ENCODE assay signal across 13 cellular contexts in genomic region chr12:49702676-49703228, GRCh38. TPM values are rescaled to one million over a fixed set of nuclear protein-coding genes. Genes with fewer than 3 reads are reported as not detected.
DNase-seq lines count a peak whose midpoint lies in the region; ATAC-seq and TF ChIP-seq lines count a peak whose summit lies in the region.
"Had no signal": no experiment of that assay in that cellular context is flagged by ENCODE, and none has a peak within 500 bp of the region (broad histone marks: within the 10 kb centered on the region; RNA-seq: fewer than 3 reads in every experiment).

No MANE protein-coding gene starts in this region.

- H3K4me1 ChIP-seq in stomach (peaks cover 0 to 67% (median 48%) of the 10 kb centered on the region in 4 donors), gastroesophageal sphincter (peaks cover 0 to 64% (median 4%) of the 10 kb centered on the region in 3 donors)

- in situ Hi-C loops in GM13977 (cut with MboI; ENCODE audit: low pct_unique_long_range_greater_than_20kb, low sequenced_read_pairs, unreplicated experiment) = loop anchor here (5.0 kb wide), 1 partner anchor 50 kb away; no protein-coding TSS in a partner anchor

- H3K36me3 Mint-ChIP-seq in activated CD4-positive, alpha-beta T cell treated with anti-CD3 and anti-CD28 coated beads, Interleukin-2, amount 10 ng/mL, durations not matched to agents 24 days and 14 days (ENCODE audit: low read depth) = peaks cover 6% of the 10 kb centered on the region
- no peaks in the 10 kb centered on the region for H3K36me3 Mint-ChIP-seq in T-helper 17 cell (ENCODE audit: low read depth)
- H3K36me3 Mint-ChIP-seq in immature natural killer cell = no peaks in the 10 kb centered on the region

- ATAC-seq in T-helper 17 cell = no peak
- ATAC-seq in gastroesophageal sphincter = no peak
- ATAC-seq: HCT116 had no signal

- H3K9me3 ChIP-seq in T-helper 17 cell (ENCODE audit: control insufficient read depth, low read length, poor library complexity, severe bottlenecking) = no peaks in the 10 kb centered on the region
- H3K9me3 ChIP-seq in stomach = no peaks in the 10 kb centered on the region
- H3K9me3 ChIP-seq in gastroesophageal sphincter = no peaks in the 10 kb centered on the region
- H3K9me3 ChIP-seq: transverse colon had no signal

- no peaks in the 10 kb centered on the region for H3K27me3 ChIP-seq in stomach
- H3K27me3 ChIP-seq in gastroesophageal sphincter = no peaks in the 10 kb centered on the region

- H3K27me3 Mint-ChIP-seq in activated CD4-positive, alpha-beta T cell treated with anti-CD3 and anti-CD28 coated beads, Interleukin-2, amount 10 ng/mL, durations not matched to agents 24 days and 14 days = peaks cover 2% of the 10 kb centered on the region
- H3K27me3 Mint-ChIP-seq in T-helper 17 cell (peaks cover 4% of the 10 kb centered on the region), immature natural killer cell (ENCODE audit: low read depth in 3 of 3) (peaks cover 3 to 12% (median 10%) of the 10 kb centered on the region in 3 donors)

- TF ChIP-seq POLR2A in stomach (IDR thresholded peaks at IDR 0.05) (no peak), gastroesophageal sphincter (IDR thresholded peaks at IDR 0.05) (no peak)

- no peak for DNase-seq in activated CD4-positive, alpha-beta T cell treated with anti-CD3 and anti-CD28 coated beads, Interleukin-2, amount 10 ng/mL, durations not matched to agents 24 days and 14 days
- DNase-seq in activated CD4-positive, alpha-beta T cell treated with anti-CD3 and anti-CD28 coated beads for 1 hour = no peak
- DNase-seq in T-helper 17 cell (no peak), immature natural killer cell (no peak), stomach (no peak), NCI-H1048 (lab: John Stamatoyannopoulos, UW) (no peak), GM13977 (ENCODE audit: low spot score) (no peak)
- DNase-seq: activated CD4-positive, alpha-beta T cell treated with anti-CD3 and anti-CD28 coated beads for 48 hours; SHP77; stimulated activated CD4-positive, alpha-beta T cell treated with anti-CD3 and anti-CD28 coated beads, Interleukin-4, amount 100 ng/mL, for 24 hours; transverse colon had no signal

- H3K27ac Mint-ChIP-seq in activated CD4-positive, alpha-beta T cell treated with anti-CD3 and anti-CD28 coated beads, Interleukin-2, amount 10 ng/mL, durations not matched to agents 24 days and 14 days = no peak overlapping the region
- H3K27ac Mint-ChIP-seq in T-helper 17 cell (peak overlapping the region; percentile 63), immature natural killer cell (peak overlapping the region in 5 of 6 donors; percentile 3 to 81 (median 68))

- TF ChIP-seq EP300 in stomach (IDR thresholded peaks at IDR 0.05) (no peak), gastroesophageal sphincter (IDR thresholded peaks at IDR 0.05) (no peak)

- H3K4me3 Mint-ChIP-seq in activated CD4-positive, alpha-beta T cell treated with anti-CD3 and anti-CD28 coated beads, Interleukin-2, amount 10 ng/mL, durations not matched to agents 24 days and 14 days = peak overlapping the region; percentile 97
- H3K4me3 Mint-ChIP-seq in T-helper 17 cell (no peak overlapping the region), immature natural killer cell (peak overlapping the region in 1 of 5 donors; percentile 24)

- H3K27ac ChIP-seq in stomach = peak overlapping the region in 3 of 5 donors; percentile 17 to 44 (median 26)
- peak overlapping the region in 1 of 4 donors; percentile 6 for H3K27ac ChIP-seq in gastroesophageal sphincter

- intact Hi-C loops in activated CD4-positive, alpha-beta T cell treated with anti-CD3 and anti-CD28 coated beads, Interleukin-2, amount 10 ng/mL, durations not matched to agents 24 days and 14 days (cut with micrococcal nuclease) = no loop called here
- intact Hi-C loops in stomach (cut with DNase I; ENCODE audit: low total_unique reads) = no loop called here

- no peaks in the 10 kb centered on the region for H3K9me3 Mint-ChIP-seq in activated CD4-positive, alpha-beta T cell treated with anti-CD3 and anti-CD28 coated beads, Interleukin-2, amount 10 ng/mL, durations not matched to agents 24 days and 14 days
- no peaks in the 10 kb centered on the region for H3K9me3 Mint-ChIP-seq in immature natural killer cell

- H3K4me3 ChIP-seq in stomach (no peak overlapping the region), gastroesophageal sphincter (no peak overlapping the region)
- H3K4me3 ChIP-seq: transverse colon had no signal

- no peak for TF ChIP-seq CTCF in stomach (IDR thresholded peaks at IDR 0.05)
- no peak for TF ChIP-seq CTCF in gastroesophageal sphincter (IDR thresholded peaks at IDR 0.05)
- TF ChIP-seq CTCF in GM13977 (IDR thresholded peaks at IDR 0.05; ENCODE audit: extremely low read depth, insufficient read depth, missing control alignments) = no peak

- H3K36me3 ChIP-seq in stomach (no peaks in the 10 kb centered on the region), gastroesophageal sphincter (no peaks in the 10 kb centered on the region)
- H3K36me3 ChIP-seq: transverse colon had no signal

- H3K4me1 Mint-ChIP-seq in activated CD4-positive, alpha-beta T cell treated with anti-CD3 and anti-CD28 coated beads, Interleukin-2, amount 10 ng/mL, durations not matched to agents 24 days and 14 days = peaks cover 58% of the 10 kb centered on the region
- peaks cover 48% of the 10 kb centered on the region for H3K4me1 Mint-ChIP-seq in T-helper 17 cell
- peaks cover 75 to 82% of the 10 kb centered on the region in 2 donors for H3K4me1 Mint-ChIP-seq in immature natural killer cell

RNA-seq across cellular contexts. Expression of gene FMNL3, which starts 4.5 kb away (rescaled TPM):
- total RNA-seq in activated CD4-positive, alpha-beta T cell treated with anti-CD3 and anti-CD28 coated beads, Interleukin-2, amount 10 ng/mL, durations not matched to agents 24 days and 14 days = 39.1 and 39.8 TPM in 2 replicates
- total RNA-seq in T-helper 17 cell (10 to 100 TPM; 17.0 to 19.7 TPM), stomach (10 to 100 TPM in 2 of 5 donors, 1 to 10 TPM in 3; 2.9 to 28.5 (median 9.6) TPM), gastroesophageal sphincter (10 to 100 TPM; 10.4 to 15.4 (median 12.6) TPM)
- polyA plus RNA-seq in immature natural killer cell (10 to 100 TPM; 11.0 to 22.7 (median 12.6) TPM), stomach (1 to 10 TPM; 2.1 to 8.1 (median 5.2) TPM)

RNA-seq across cellular contexts. Expression of gene TMBIM6, which starts 38.6 kb away (rescaled TPM):
- total RNA-seq in activated CD4-positive, alpha-beta T cell treated with anti-CD3 and anti-CD28 coated beads, Interleukin-2, amount 10 ng/mL, durations not matched to agents 24 days and 14 days = 370 and 372 TPM in 2 replicates
- total RNA-seq in T-helper 17 cell (100 to 1,000 TPM; 325 to 376 TPM), stomach (100 to 1,000 TPM in 4 of 5 donors, 10 to 100 TPM in 1; 94.5 to 606 (median 420) TPM), gastroesophageal sphincter (100 to 1,000 TPM; 251 to 408 (median 329) TPM)
- polyA plus RNA-seq in immature natural killer cell (1,000 to 10,000 TPM in 2 of 3 donors, 100 to 1,000 TPM in 1; 982 to 1,961 (median 1,202) TPM), stomach (100 to 1,000 TPM in 2 of 3 donors, 10 to 100 TPM in 1; 79.6 to 207 (median 160) TPM)
